1 cellular context compared by ENCODE assay signal in the genomic region with DNA sequence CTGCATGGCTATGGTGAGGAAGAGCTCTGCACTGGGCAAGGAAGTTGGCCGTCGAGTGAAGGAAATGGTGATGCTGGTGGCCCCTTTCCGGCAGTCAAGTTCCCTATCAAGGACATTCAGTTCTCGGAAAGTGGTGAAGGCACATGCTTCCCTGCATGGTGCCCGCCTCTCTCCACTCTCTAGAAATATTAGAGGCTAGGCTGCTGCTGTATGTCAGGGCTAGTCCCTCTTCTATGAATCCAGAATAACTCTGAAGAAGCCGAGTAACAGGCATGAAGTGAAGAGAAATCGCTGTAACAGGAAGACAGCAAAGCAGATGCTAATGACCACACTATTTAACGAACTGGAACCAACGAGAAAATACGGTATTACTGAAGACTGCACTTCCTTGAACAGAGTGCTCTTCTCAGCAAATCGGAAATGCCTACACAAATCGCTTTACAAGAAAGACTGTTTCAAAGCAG.
TF ChIP-seq lines count a peak whose summit lies in the region.

No MANE protein-coding gene starts in this region.

TF ChIP-seq in GM12878, 131 proteins besides CTCF, POLR2A, EP300 and RAD21 (continues in another document):
- TF ChIP-seq POLR2AphosphoS5 (IDR thresholded peaks at IDR 0.05; ENCODE audit: low read length) (peak; percentile 36; the same call in 1 of the 2 replicates), ATF7 (IDR thresholded peaks at IDR 0.05; ENCODE audit: low read depth) (peak; percentile 59; the same call in 1 of the 2 replicates), SMARCA5 (IDR thresholded peaks at IDR 0.05) (peak; percentile 30; the same call in 1 of the 2 replicates), ZNF217 (IDR thresholded peaks at IDR 0.05) (no peak), SPI1 (IDR thresholded peaks at IDR 0.05; ENCODE audit: borderline replicate concordance, insufficient read depth, low read depth, low read length) (peak; percentile 43; the same call in 1 of the 2 replicates), GATAD2B (conservative IDR thresholded peaks at IDR 0.05; ENCODE audit: low read depth) (0 out of 2 replicates have a peak, but pooled peaks have one; percentile 21), IKZF1 (conservative IDR thresholded peaks at IDR 0.05) (peak; percentile 51), SMC3 (IDR thresholded peaks at IDR 0.05; ENCODE audit: borderline replicate concordance, low read length) (no peak; the same call in 1 of the 2 replicates), YBX1 (IDR thresholded peaks at IDR 0.05) (no peak), POLR2AphosphoS2 (IDR thresholded peaks at IDR 0.05; ENCODE audit: low read depth, low read length) (peak; percentile 59; the same call in 1 of the 2 replicates), STAT1 (conservative IDR thresholded peaks at IDR 0.05) (no peak), E2F8 (IDR thresholded peaks at IDR 0.05; ENCODE audit: low read depth, partially characterized antibody) (peak; percentile 39), ZNF592 (IDR thresholded peaks at IDR 0.05) (no peak), CHD1 (IDR thresholded peaks at IDR 0.05; ENCODE audit: low read depth, low read length) (no peak), PAX5 (IDR thresholded peaks at IDR 0.05; ENCODE audit: borderline replicate concordance, low read depth, low read length) (peak; percentile 83), MEF2B (IDR thresholded peaks at IDR 0.05; ENCODE audit: partially characterized antibody, poor library complexity, severe bottlenecking) (no peak), ETV6 (conservative IDR thresholded peaks at IDR 0.05 in 1 of 2, IDR thresholded peaks at IDR 0.05 in 1 of 2; ENCODE audit: borderline replicate concordance in 1 of 2, low read depth in 1 of 2) (peak in 1 of 2 experiments; percentile 81; a peak in 2 of 4 replicates), IRF5 (IDR thresholded peaks at IDR 0.05; ENCODE audit: borderline replicate concordance) (no peak), MEF2A (IDR thresholded peaks at IDR 0.05; ENCODE audit: insufficient read depth, low read depth, low read length) (no peak), RFX5 (IDR thresholded peaks at IDR 0.05; ENCODE audit: low read depth, low read length) (no peak), PML (IDR thresholded peaks at IDR 0.05; ENCODE audit: low read length) (peak; percentile 38), IRF4 (IDR thresholded peaks at IDR 0.05; ENCODE audit: low read depth, low read length) (no peak), RAD51 (IDR thresholded peaks at IDR 0.05) (no peak), HSF1 (IDR thresholded peaks at IDR 0.05; ENCODE audit: low read depth, low read length) (0 out of 2 replicates have a peak, but pooled peaks have one; percentile 9), PAX8 (IDR thresholded peaks at IDR 0.05) (peak; percentile 40; the same call in 1 of the 2 replicates), HDAC6 (IDR thresholded peaks at IDR 0.05; ENCODE audit: unreplicated experiment) (no peak), RB1 (IDR thresholded peaks at IDR 0.05; ENCODE audit: borderline replicate concordance) (no peak), FOXM1 (IDR thresholded peaks at IDR 0.05; ENCODE audit: low read depth, low read length) (no peak), TBL1XR1 (IDR thresholded peaks at IDR 0.05; ENCODE audit: low read depth, low read length) (no peak), RUNX3 (IDR thresholded peaks at IDR 0.05; ENCODE audit: low read length) (peak; percentile 70), MTA2 (IDR thresholded peaks at IDR 0.05; ENCODE audit: low read depth) (0 out of 2 replicates have a peak, but pooled peaks have one; percentile 10), WRNIP1 (IDR thresholded peaks at IDR 0.05; ENCODE audit: borderline replicate concordance, low read depth, low read length) (no peak), CEBPZ (IDR thresholded peaks at IDR 0.05; ENCODE audit: low read depth, low read length) (no peak), ZNF274 (IDR thresholded peaks at IDR 0.05; ENCODE audit: insufficient read depth, insufficient read length) (no peak), TAF1 (IDR thresholded peaks at IDR 0.05; ENCODE audit: borderline replicate concordance, low read depth, low read length) (peak; percentile 48; the same call in 1 of the 2 replicates), TCF12 (IDR thresholded peaks at IDR 0.05; ENCODE audit: low read depth, low read length) (no peak)
- TF ChIP-seq, protein P1, sequence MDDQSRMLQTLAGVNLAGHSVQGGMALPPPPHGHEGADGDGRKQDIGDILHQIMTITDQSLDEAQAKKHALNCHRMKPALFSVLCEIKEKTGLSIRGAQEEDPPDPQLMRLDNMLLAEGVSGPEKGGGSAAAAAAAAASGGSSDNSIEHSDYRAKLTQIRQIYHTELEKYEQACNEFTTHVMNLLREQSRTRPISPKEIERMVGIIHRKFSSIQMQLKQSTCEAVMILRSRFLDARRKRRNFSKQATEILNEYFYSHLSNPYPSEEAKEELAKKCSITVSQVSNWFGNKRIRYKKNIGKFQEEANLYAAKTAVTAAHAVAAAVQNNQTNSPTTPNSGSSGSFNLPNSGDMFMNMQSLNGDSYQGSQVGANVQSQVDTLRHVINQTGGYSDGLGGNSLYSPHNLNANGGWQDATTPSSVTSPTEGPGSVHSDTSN (IDR thresholded peaks at IDR 0.05; ENCODE audit: insufficient replicate concordance, low read depth, low read length), result no peak
- TF ChIP-seq, protein P2, sequence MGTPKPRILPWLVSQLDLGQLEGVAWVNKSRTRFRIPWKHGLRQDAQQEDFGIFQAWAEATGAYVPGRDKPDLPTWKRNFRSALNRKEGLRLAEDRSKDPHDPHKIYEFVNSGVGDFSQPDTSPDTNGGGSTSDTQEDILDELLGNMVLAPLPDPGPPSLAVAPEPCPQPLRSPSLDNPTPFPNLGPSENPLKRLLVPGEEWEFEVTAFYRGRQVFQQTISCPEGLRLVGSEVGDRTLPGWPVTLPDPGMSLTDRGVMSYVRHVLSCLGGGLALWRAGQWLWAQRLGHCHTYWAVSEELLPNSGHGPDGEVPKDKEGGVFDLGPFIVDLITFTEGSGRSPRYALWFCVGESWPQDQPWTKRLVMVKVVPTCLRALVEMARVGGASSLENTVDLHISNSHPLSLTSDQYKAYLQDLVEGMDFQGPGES (IDR thresholded peaks at IDR 0.05), result no peak
